29 cellular contexts compared by ENCODE assay signal in the genomic region with DNA sequence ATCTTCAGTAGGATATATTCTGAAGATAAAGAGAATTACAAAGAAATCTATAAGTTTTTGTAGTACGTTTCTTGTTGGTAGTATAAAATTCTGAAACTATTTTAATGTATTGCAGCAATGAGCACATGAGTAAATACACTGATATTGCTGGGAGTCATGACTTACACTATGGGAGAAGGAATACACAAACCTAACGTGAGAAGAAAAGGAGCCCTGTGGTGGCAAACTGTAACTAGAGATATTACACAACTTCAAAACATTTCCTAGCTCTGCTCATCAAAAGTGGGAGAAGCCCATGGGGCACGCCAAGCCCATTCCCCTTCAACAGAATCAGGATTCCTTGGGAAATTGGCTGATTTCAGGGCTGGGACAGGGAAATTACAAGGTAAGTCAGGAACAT. TPM values are rescaled to one million over a fixed set of nuclear protein-coding genes. Genes with fewer than 3 reads are reported as not detected.
A peak's percentile ranks its signal among the peaks of the same experiment; 100 is the strongest.
DNase-seq lines count a peak whose midpoint lies in the region; TF ChIP-seq lines count a peak whose summit lies in the region.
"Had no signal": no experiment of that assay in that cellular context is flagged by ENCODE, and none has a peak within 500 bp of the region (broad histone marks: within the 10 kb centered on the region; RNA-seq: fewer than 3 reads in every experiment).

No MANE protein-coding gene starts in this region.

- H3K4me1 ChIP-seq in GM23248 (ENCODE audit: insufficient read depth), result peaks cover 40% of the 10 kb centered on the region
- H3K4me1 ChIP-seq: right lobe of liver, suprapubic skin had no signal

- 0 out of 2 replicates have a peak overlapping the region, but pooled peaks have one; percentile 14 for H3K4me3 ChIP-seq in GM23248
- H3K4me3 ChIP-seq: heart right ventricle, right lobe of liver, suprapubic skin had no signal

- no peaks in the 10 kb centered on the region for H3K27me3 Mint-ChIP-seq in osteocyte (ENCODE audit: unreplicated experiment)
- H3K27me3 Mint-ChIP-seq: progenitor cell of endocrine pancreas had no signal

- H3K9me3 Mint-ChIP-seq in osteocyte (ENCODE audit: unreplicated experiment), result no peaks in the 10 kb centered on the region
- H3K9me3 Mint-ChIP-seq: activated naive CD8-positive, alpha-beta T cell treated with anti-CD3 and anti-CD28 coated beads, Interleukin-2, amount 10 ng/mL, durations not matched to agents 7 days and 5 days; stimulated activated naive B cell treated with anti-CD40 and anti-IgM and Interleukin-4, amounts not matched to agents 10 μg/mL and 1 μg/mL and 100 μg/mL, for 72 hours had no signal

- no peaks in the 10 kb centered on the region for H3K27me3 ChIP-seq in GM23248 (replicated peaks; ENCODE audit: insufficient read depth)
- H3K27me3 ChIP-seq: heart right ventricle, right lobe of liver, suprapubic skin had no signal

- peak overlapping the region; percentile 71 for H3K9ac ChIP-seq in GM23248
- H3K9ac ChIP-seq: SK-N-SH had no signal

- peaks cover 5% of the 10 kb centered on the region for H3K36me3 Mint-ChIP-seq in osteocyte (ENCODE audit: unreplicated experiment)
- H3K36me3 Mint-ChIP-seq: activated naive CD8-positive, alpha-beta T cell treated with anti-CD3 and anti-CD28 coated beads, Interleukin-2, amount 10 ng/mL, durations not matched to agents 7 days and 5 days; CD4-positive, CD25-positive, alpha-beta regulatory T cell had no signal

- 0 out of 2 replicates have a peak, but pooled peaks cover 4% of the 10 kb centered on the region for H3K36me3 ChIP-seq in GM23248 (ENCODE audit: low read depth)
- H3K36me3 ChIP-seq: right lobe of liver, suprapubic skin had no signal

- WGBS in GM23248 (ENCODE audit: low coverage in 1 of 2, low lambda C conversion rate in 2 of 2, missing lambda C conversion rate in 2 of 2), 2 experiments, result 66% methylated on average over 3 of the region's 3 CpGs

- H2AFZ ChIP-seq in GM23248, result no peak overlapping the region

- H3K9me2 ChIP-seq in GM23248 (ENCODE audit: insufficient read depth), result no peaks in the 10 kb centered on the region
- H3K9me2 ChIP-seq: SK-N-SH had no signal

- no peaks in the 10 kb centered on the region for H3K9me3 ChIP-seq in GM23248 (ENCODE audit: low read depth)
- H3K9me3 ChIP-seq: heart right ventricle, right lobe of liver, SK-N-SH, suprapubic skin had no signal

- H4K20me1 ChIP-seq in GM23248 (ENCODE audit: insufficient read depth), result no peaks in the 10 kb centered on the region

- DNase-seq in GM23248, result peak; percentile 84
- peak; percentile 46 for DNase-seq in SK-MEL-5 (ENCODE audit: low read depth, low spot score)
- DNase-seq in epithelial cell of prostate (ENCODE audit: low read depth, low spot score), result no peak
- DNase-seq in osteocyte (ENCODE audit: extremely low spot score, unreplicated experiment), result no peak
- DNase-seq in GM19240 (ENCODE audit: insufficient read length, low spot score), result no peak
- DNase-seq in NCI-H345 treated with DMSO at 0.1 percent for 48 hours (lab: John Stamatoyannopoulos, UW; ENCODE audit: unreplicated experiment), result no peak
- DNase-seq in SK-N-DZ (ENCODE audit: low spot score), result no peak
- no peak for DNase-seq in NCI-H446 (lab: John Stamatoyannopoulos, UW)
- DNase-seq: activated CD4-positive, alpha-beta T cell treated with anti-CD3 and anti-CD28 coated beads for 36 hours; activated gamma-delta T cell; activated naive CD8-positive, alpha-beta T cell treated with anti-CD3 and anti-CD28 coated beads, Interleukin-2, amount 10 ng/mL, durations not matched to agents 7 days and 5 days; activated T-cell treated with anti-CD3 and anti-CD28 coated beads for 4 hours; CD4-positive, CD25-positive, alpha-beta regulatory T cell; cerebellar nuclear complex; DND-41; heart right ventricle; NCI-H1105 treated with DMSO at 0.1 percent for 48 hours; NCI-H2081; NCI-H446 treated with DMSO at 0.1 percent for 48 hours; NCI-H82; right lobe of liver; RPMI8226; SK-N-SH; stimulated activated CD4-positive, alpha-beta T cell treated with anti-CD3 and anti-CD28 coated beads, Interleukin-12 subunit alpha, Interleukin-12 subunit beta, amount 100 ng/mL, for 4 hours; stimulated activated CD4-positive, alpha-beta T cell treated with anti-CD3 and anti-CD28 coated beads, Interleukin-4, amount 100 ng/mL, for 24 hours; stimulated activated naive B cell treated with anti-CD40 and anti-IgM and Interleukin-4, amounts not matched to agents 10 μg/mL and 1 μg/mL and 100 μg/mL, for 72 hours; T-helper 17 cell had no signal

- no peak overlapping the region for H3K4me3 Mint-ChIP-seq in osteocyte (ENCODE audit: unreplicated experiment)
- H3K4me3 Mint-ChIP-seq: activated CD4-positive, alpha-beta T cell treated with anti-CD3 and anti-CD28 coated beads for 36 hours; activated naive CD8-positive, alpha-beta T cell treated with anti-CD3 and anti-CD28 coated beads, Interleukin-2, amount 10 ng/mL, durations not matched to agents 7 days and 5 days; CD4-positive, CD25-positive, alpha-beta regulatory T cell; stimulated activated naive B cell treated with anti-CD40 and anti-IgM and Interleukin-4, amounts not matched to agents 10 μg/mL and 1 μg/mL and 100 μg/mL, for 72 hours; T-helper 17 cell had no signal

- H3K79me2 ChIP-seq in GM23248 (ENCODE audit: insufficient read depth), result peaks cover 88% of the 10 kb centered on the region

- peak overlapping the region; percentile 96 for H3K27ac Mint-ChIP-seq in osteocyte (ENCODE audit: unreplicated experiment)
- H3K27ac Mint-ChIP-seq: activated CD4-positive, alpha-beta T cell treated with anti-CD3 and anti-CD28 coated beads for 36 hours; activated naive CD8-positive, alpha-beta T cell treated with anti-CD3 and anti-CD28 coated beads, Interleukin-2, amount 10 ng/mL, durations not matched to agents 7 days and 5 days; CD4-positive, CD25-positive, alpha-beta regulatory T cell; progenitor cell of endocrine pancreas; T-helper 17 cell had no signal

- peaks cover 55% of the 10 kb centered on the region for H3K4me1 Mint-ChIP-seq in osteocyte (ENCODE audit: unreplicated experiment)
- H3K4me1 Mint-ChIP-seq: CD4-positive, CD25-positive, alpha-beta regulatory T cell had no signal

- peak overlapping the region; percentile 53 for H3K4me2 ChIP-seq in GM23248 (ENCODE audit: unreplicated experiment)
- H3K4me2 ChIP-seq: SK-N-SH had no signal

- in situ Hi-C loops in GM23248 (cut with MboI) (no loop called here), SK-MEL-5 (cut with HindIII; ENCODE audit: low pct_unique_long_range_greater_than_20kb, low sequenced_read_pairs) (no loop called here)

- H3K27ac ChIP-seq in GM23248 (peak overlapping the region; percentile 95), epithelial cell of prostate (peak overlapping the region; percentile 88)
- H3K27ac ChIP-seq: heart right ventricle, right lobe of liver, suprapubic skin had no signal

- H3F3A ChIP-seq in GM23248 (ENCODE audit: insufficient read depth), result peaks cover 46% of the 10 kb centered on the region

- TF ChIP-seq CTCF in osteocyte (IDR thresholded peaks at IDR 0.05), result no peak

RNA-seq across cellular contexts. Expression of a gene that starts 20.5 kb away (rescaled TPM):
- total RNA-seq in GM23248 (2014; rRNA removed; shearing (Covaris generic)), result 28.6 and 29.1 TPM in 2 replicates
- polyA plus RNA-seq in GM23248 (2016; fragmentation: Nextera tagmentation; extraction: Ambion mirVana), result 10.7 and 12.8 TPM in 2 replicates
- 55.6 and 59.3 TPM in 2 replicates for total RNA-seq in SK-MEL-5 (2014; rRNA removed; shearing (Covaris generic))
- polyA plus RNA-seq in SK-MEL-5 (2015; cell fraction: cytosol; rRNA removed), result 29.9 and 45.4 TPM in 2 replicates
- 32.1 and 52.9 TPM in 2 replicates for polyA plus RNA-seq in SK-MEL-5 (2015; cell fraction: nucleus; rRNA removed)
- total RNA-seq in osteocyte, result 47.0 and 53.6 TPM in 2 replicates
- polyA plus RNA-seq in SK-N-DZ (2014; cell fraction: cytosol; rRNA removed), result 23.3 and 25.0 TPM in 2 replicates
- 22.1 and 26.1 TPM in 2 replicates for polyA plus RNA-seq in SK-N-DZ (2014; cell fraction: nucleus; rRNA removed)

Comparison
In these comparisons a context has a peak if more than half of its experiments do, and no peak if none do; other contexts are left out.
1. DNase-seq: peak in GM23248 (single experiment) and SK-MEL-5 (single experiment); none in epithelial cell of prostate (single experiment), osteocyte (single experiment), GM19240 (single experiment), NCI-H345 treated with DMSO at 0.1 percent for 48 hours (single experiment), SK-N-DZ (single experiment) and NCI-H446 (0 of 2).